Comparison of ENCODE assay signal across 20 cellular contexts in the genomic region with DNA sequence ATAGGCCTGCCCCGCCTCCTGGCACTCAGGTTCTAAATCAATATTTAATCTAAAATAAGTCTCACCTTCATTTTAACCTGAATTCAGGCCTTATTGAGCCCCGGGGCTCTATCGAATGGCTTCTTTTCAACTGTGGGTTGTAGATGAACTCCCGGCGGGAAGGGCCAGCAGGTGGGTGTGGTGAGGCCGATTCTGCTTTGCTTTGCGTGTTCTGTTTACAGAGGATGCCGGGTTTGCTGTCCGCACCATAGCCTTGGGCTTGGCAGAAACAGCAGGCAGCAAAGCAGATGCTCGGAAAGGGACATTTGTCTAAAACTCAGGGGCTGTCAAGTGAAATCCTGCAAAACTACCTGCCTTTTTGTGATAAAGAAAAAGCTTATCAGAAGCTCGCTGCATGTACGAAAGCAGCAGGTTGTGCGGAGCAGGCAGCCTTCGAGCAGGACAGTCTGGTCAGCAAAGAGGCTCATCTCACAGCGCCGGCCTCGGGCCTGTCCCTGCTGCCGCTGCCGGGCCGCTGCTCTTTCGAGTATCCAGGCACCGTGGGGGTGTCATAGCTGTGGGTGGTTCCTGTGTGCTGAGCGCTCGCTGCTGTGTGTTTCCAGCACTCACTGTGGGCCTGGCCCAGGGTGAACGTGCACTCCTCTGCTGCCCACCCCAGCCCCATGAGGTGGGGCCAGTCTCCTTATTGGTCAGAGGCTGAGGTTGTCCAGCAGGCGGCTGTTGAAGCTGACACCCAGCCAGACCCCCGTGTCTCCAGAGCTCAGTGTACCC.
"Had no signal": no experiment of that assay in that cellular context is flagged by ENCODE, and none has a peak within 500 bp of the region (broad histone marks: within the 10 kb centered on the region; RNA-seq: fewer than 3 reads in every experiment).

No MANE protein-coding gene starts in this region.

- H3K36me3 ChIP-seq: adrenal gland, breast epithelium, gastrocnemius medialis, heart left ventricle, left ventricle myocardium inferior had no signal

- ATAC-seq: activated naive CD4-positive, alpha-beta T cell treated with anti-CD3 and anti-CD28 coated beads, Interleukin-2, amount 50 U/mL, for 72 hours; activated T-cell treated with anti-CD3 and anti-CD28 coated beads, Interleukin-2, amount 50 U/mL, for 72 hours; gastrocnemius medialis; heart left ventricle; mucosa of descending colon; stimulated activated naive B cell treated with anti-CD40 and anti-IgM and Interleukin-4, amounts not matched to agents 10 μg/mL and 1 μg/mL and 100 μg/mL, for 72 hours had no signal

- H3K4me3 ChIP-seq: adrenal gland, breast epithelium, gastrocnemius medialis, heart left ventricle, left ventricle myocardium inferior, mucosa of descending colon, pancreas had no signal

- H3K27ac ChIP-seq: adrenal gland, breast epithelium, gastrocnemius medialis, heart left ventricle, left ventricle myocardium inferior, pancreas, VCaP had no signal

- H3K27me3 ChIP-seq: adrenal gland, breast epithelium, gastrocnemius medialis, heart left ventricle, pancreas had no signal

- H3K4me1 ChIP-seq: adrenal gland, breast epithelium, gastrocnemius medialis, heart left ventricle, left ventricle myocardium inferior, pancreas had no signal

- FAIRE-seq: astrocyte, pancreas had no signal

- H3K9me3 ChIP-seq: adrenal gland, gastrocnemius medialis, pancreas had no signal

- DNase-seq: activated CD4-positive, CD25-positive, alpha-beta regulatory T cell treated with anti-CD3 and anti-CD28 coated beads, Interleukin-2, amount 50 U/mL, for 72 hours; activated CD8-positive, alpha-beta memory T cell treated with anti-CD3 and anti-CD28 coated beads for 24 hours; activated CD8-positive, alpha-beta memory T cell treated with anti-CD3 and anti-CD28 coated beads, Interleukin-2, amount 50 U/mL, for 48 hours; activated gamma-delta T cell treated with Interleukin-2 at 50 U/mL for 16 hours; activated T-cell treated with anti-CD3 and anti-CD28 coated beads, Interleukin-2, amount 50 U/mL, for 72 hours; cerebellar nuclear complex; effector CD4-positive, alpha-beta T cell; gastrocnemius medialis; left ventricle myocardium inferior; mucosa of descending colon; naive B cell; stimulated activated naive B cell treated with anti-CD40 and anti-IgM and Interleukin-4, amounts not matched to agents 10 μg/mL and 1 μg/mL and 100 μg/mL, for 72 hours; T-helper 2 cell had no signal
